Comparison of ENCODE assay signal across 1 cellular context in genomic region chr1:85689788-85690404, GRCh38.
TF ChIP-seq lines count a peak whose summit lies in the region.

No MANE protein-coding gene starts in this region.

TF ChIP-seq in WTC11, 78 proteins besides CTCF, POLR2A, EP300 and RAD21 (continued from another document):
- TF ChIP-seq ATF2 (CRISPR knock-in tag; IDR thresholded peaks at IDR 0.05; ENCODE audit: borderline replicate concordance, low read depth): no peak
- no peak for TF ChIP-seq TP53 (CRISPR knock-in tag; IDR thresholded peaks at IDR 0.05)
- no peak for TF ChIP-seq ZNF138 (CRISPR knock-in tag; conservative IDR thresholded peaks at IDR 0.05)
- no peak for TF ChIP-seq ERG (CRISPR knock-in tag; IDR thresholded peaks at IDR 0.05)
- TF ChIP-seq ZBTB21 (CRISPR knock-in tag; IDR thresholded peaks at IDR 0.05; ENCODE audit: borderline replicate concordance): no peak
- TF ChIP-seq ZSCAN18 (CRISPR knock-in tag; IDR thresholded peaks at IDR 0.05): no peak
- no peak for TF ChIP-seq ZNF317 (CRISPR knock-in tag; IDR thresholded peaks at IDR 0.05; ENCODE audit: borderline replicate concordance, low read depth)
